ENCODE assay signal across 1 cellular context in the genomic region with DNA sequence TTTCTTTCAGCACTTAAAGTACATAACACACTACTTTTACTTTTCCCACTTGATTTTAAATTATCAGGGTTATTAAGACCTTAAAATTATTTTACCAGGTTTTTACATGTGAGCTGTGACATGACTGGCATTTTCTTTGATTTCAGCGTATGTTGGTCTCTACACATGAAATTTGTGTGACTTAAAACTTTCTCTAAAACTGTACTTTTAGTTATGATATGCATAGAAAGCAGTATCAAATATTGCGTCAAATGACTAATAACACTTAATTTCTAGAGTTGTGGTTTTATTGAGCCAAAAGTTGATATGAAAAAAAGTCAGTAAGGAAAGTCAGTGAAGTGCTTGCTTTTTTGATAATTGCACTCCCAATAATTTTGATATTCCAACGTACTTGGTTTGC.
TF ChIP-seq lines count a peak whose summit lies in the region.

No MANE protein-coding gene starts in this region.

TF ChIP-seq in K562, 482 proteins besides CTCF, POLR2A, EP300 and RAD21:
- TF ChIP-seq MAFG (tag; conservative IDR thresholded peaks at IDR 0.05), result 0 out of 2 replicates have a peak, but pooled peaks have one; percentile 9
- no peak for TF ChIP-seq ZNF354B (CRISPR knock-in tag; IDR thresholded peaks at IDR 0.05)
- no peak for TF ChIP-seq C11orf30 (IDR thresholded peaks at IDR 0.05; ENCODE audit: low read depth)
- no peak for TF ChIP-seq SAP30 (IDR thresholded peaks at IDR 0.05; ENCODE audit: borderline replicate concordance, insufficient read depth, low read depth, low read length, poor library complexity, severe bottlenecking)
- TF ChIP-seq TSC22D4 (tag; IDR thresholded peaks at IDR 0.05), result no peak
- no peak for TF ChIP-seq NR4A1 (CRISPR knock-in tag; IDR thresholded peaks at IDR 0.05)
- no peak for TF ChIP-seq NR4A1 (tag; IDR thresholded peaks at IDR 0.05)
- TF ChIP-seq, protein P1, sequence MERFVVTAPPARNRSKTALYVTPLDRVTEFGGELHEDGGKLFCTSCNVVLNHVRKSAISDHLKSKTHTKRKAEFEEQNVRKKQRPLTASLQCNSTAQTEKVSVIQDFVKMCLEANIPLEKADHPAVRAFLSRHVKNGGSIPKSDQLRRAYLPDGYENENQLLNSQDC (CRISPR knock-in tag; IDR thresholded peaks at IDR 0.05), result no peak
- TF ChIP-seq HMG20A (CRISPR knock-in tag; conservative IDR thresholded peaks at IDR 0.05), result no peak
